8 cellular contexts compared by ENCODE assay signal in the genomic region with DNA sequence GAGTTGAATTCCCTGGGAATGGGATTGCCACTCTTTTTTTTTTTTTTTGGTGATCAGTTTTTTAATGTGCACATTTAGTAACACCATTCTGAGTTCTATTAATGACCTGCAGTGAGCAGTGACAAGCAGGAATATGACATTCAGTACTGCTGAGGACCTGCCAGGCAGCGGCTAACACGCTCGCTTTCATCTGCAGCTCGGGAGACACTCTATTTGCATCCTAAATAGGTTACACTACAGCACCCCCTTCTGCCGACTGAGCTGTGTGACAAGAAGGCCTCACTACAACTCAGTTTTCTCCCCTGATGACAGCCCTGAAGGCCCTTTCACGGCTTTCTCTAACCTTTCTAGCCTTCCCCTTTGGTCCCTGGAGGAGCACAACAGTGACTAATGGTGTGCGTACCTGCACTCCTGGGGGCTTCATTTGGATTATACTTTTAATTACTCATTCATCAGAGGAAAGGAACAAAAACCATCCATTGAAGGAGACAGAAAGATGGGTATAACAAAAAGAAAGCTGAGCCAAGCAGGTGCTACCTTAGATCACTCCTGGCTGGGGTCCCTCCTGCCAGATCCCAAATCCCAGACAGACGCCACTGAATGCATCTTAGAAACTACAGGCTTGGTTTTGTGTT.
DNase-seq lines count a peak whose midpoint lies in the region; ATAC-seq and TF ChIP-seq lines count a peak whose summit lies in the region.

No MANE protein-coding gene starts in this region.

- H3K9me3 ChIP-seq in mesodermal cell (ENCODE audit: control insufficient read depth, low read length): no peaks in the 10 kb centered on the region

- ATAC-seq in GM19467 (IDR thresholded peaks at IDR 0.05; ENCODE audit: unreplicated experiment) (peak; percentile 75), HG03045 (IDR thresholded peaks at IDR 0.05; ENCODE audit: unreplicated experiment) (no peak), GM21526 (IDR thresholded peaks at IDR 0.05; ENCODE audit: low FRiP score, unreplicated experiment) (no peak)

- H3K4me3 ChIP-seq in epithelial cell of proximal tubule (ENCODE audit: low read depth, low read length) (peak overlapping the region; percentile 8), mesodermal cell (ENCODE audit: extremely low read depth, insufficient read depth, low read length, poor library complexity, severe bottlenecking) (no peak overlapping the region)

- WGBS in mesodermal cell (ENCODE audit: insufficient coverage in 2 of 2), 2 experiments: 0 to 10% methylated on average over 2 to 6 of the region's 8 CpGs

- TF ChIP-seq CTCF in epithelial cell of proximal tubule (conservative IDR thresholded peaks at IDR 0.05; ENCODE audit: low read depth, low read length): peak; percentile 80

- peak; percentile 58 for DNase-seq in COR-L47 (lab: John Stamatoyannopoulos, UW)
- peak; percentile 77 for DNase-seq in NCI-H1092 (lab: John Stamatoyannopoulos, UW)
- DNase-seq in SK-MEL-5 (ENCODE audit: low read depth, low spot score): peak; percentile 73
- no peak for DNase-seq in epithelial cell of proximal tubule (ENCODE audit: low read depth)

- H3K27ac ChIP-seq in mesodermal cell (ENCODE audit: low read depth, low read length, severe bottlenecking): peak overlapping the region; percentile 57

- H3K4me1 ChIP-seq in mesodermal cell (ENCODE audit: control insufficient read depth, insufficient read depth, low read length, poor library complexity, severe bottlenecking): peaks cover 28% of the 10 kb centered on the region

- H3K36me3 ChIP-seq in mesodermal cell (ENCODE audit: control insufficient read depth, insufficient read depth, low read length): no peaks in the 10 kb centered on the region

- in situ Hi-C loops in SK-MEL-5 (cut with HindIII; ENCODE audit: low pct_unique_long_range_greater_than_20kb, low sequenced_read_pairs): no loop called here
